Comparison of ENCODE assay signal across 1 cellular context in genomic region chr1:21847223-21848205, GRCh38.
A peak's percentile ranks its signal among the peaks of the same experiment; 100 is the strongest.
TF ChIP-seq lines count a peak whose summit lies in the region.

No MANE protein-coding gene starts in this region.

TF ChIP-seq in endothelial cell of umbilical vein, 7 proteins besides CTCF, POLR2A, EP300 and RAD21:
- TF ChIP-seq GATA2 (IDR thresholded peaks at IDR 0.05; ENCODE audit: insufficient read depth, insufficient read length, low read depth, low read length) = no peak
- no peak for TF ChIP-seq FOS (IDR thresholded peaks at IDR 0.05; ENCODE audit: borderline replicate concordance, insufficient read depth, low read length)
- TF ChIP-seq POLR2AphosphoS5 (IDR thresholded peaks at IDR 0.05; ENCODE audit: insufficient read depth, low read depth, low read length) = peak; percentile 10
- no peak for TF ChIP-seq EZH2 (IDR thresholded peaks at IDR 0.05; ENCODE audit: borderline replicate concordance, low read depth, low read length, severe bottlenecking)
